11 cellular contexts compared by ENCODE assay signal in the genomic region with DNA sequence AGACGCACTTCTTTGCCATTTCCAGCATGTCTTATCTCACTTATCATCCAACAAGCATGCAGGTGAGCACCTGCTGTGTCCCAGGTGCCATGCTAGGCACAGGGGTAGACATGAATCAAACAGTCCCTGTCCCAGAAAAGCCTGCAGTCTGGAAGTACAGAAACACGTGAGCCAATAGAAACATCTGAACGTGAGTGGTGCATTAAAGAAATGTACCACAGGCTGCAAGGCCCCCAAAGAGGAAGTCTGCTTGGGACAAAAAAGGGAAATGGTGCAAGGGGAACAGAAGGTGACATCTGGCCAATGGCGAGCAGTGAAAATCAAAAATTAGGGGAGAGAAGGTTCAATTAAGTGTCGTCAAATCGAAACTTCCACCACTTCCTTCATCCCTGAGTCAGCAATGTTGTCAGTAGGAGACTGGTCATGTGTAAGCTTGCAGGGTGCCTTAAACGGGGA. TPM values are rescaled to one million over a fixed set of nuclear protein-coding genes. Genes with fewer than 3 reads are reported as not detected.
DNase-seq lines count a peak whose midpoint lies in the region; ATAC-seq, FAIRE-seq and TF ChIP-seq lines count a peak whose summit lies in the region.
"Had no signal": no experiment of that assay in that cellular context is flagged by ENCODE, and none has a peak within 500 bp of the region (broad histone marks: within the 10 kb centered on the region; RNA-seq: fewer than 3 reads in every experiment).

No MANE protein-coding gene starts in this region.

- intact Hi-C loops in GM12878 (cut with micrococcal nuclease; ENCODE audit: unreplicated experiment) (loop anchor here (1.0 to 2.0 kb wide), 5 partner anchors 96 to 468 kb away; no protein-coding TSS in a partner anchor), sigmoid colon (cut with DNase I) (loop anchor here (2.0 kb wide), 4 partner anchors 399 to 819 kb away; no protein-coding TSS in a partner anchor)

- H2AFZ ChIP-seq in GM12878 (ENCODE audit: control insufficient read depth, low read depth, low read length), result peak overlapping the region; percentile 51

- SMC1A ChIA-PET in GM12878 (lab: Charles Lee; ENCODE audit: uncharacterized antibody, unreplicated experiment), result interaction anchor here (0.6 to 5.1 kb wide), 16 partner anchors 9 to 626 kb away, joined by 3 to 25 read pairs (median 4); no protein-coding TSS in a partner anchor

- POLR2A ChIA-PET in GM12878 (lab: Charles Lee), result interaction anchor here (0.6 to 1.0 kb wide), 2 partner anchors 9 to 211 kb away, joined by 3 to 5 read pairs; no protein-coding TSS in a partner anchor

- WGBS in GM12878 (ENCODE audit: insufficient coverage, insufficient replicate concordance, low lambda C conversion rate, missing lambda C conversion rate), result 0% methylated on average over 7 of the region's 7 CpGs
- WGBS in sigmoid colon, 2 donors, result 28 to 40% methylated on average over 7 of the region's 7 CpGs

- peak overlapping the region; percentile 19; the same call in 1 of the 2 replicates for H3K4me3 ChIP-seq in GM12878
- H3K4me3 ChIP-seq in sigmoid colon, result no peak overlapping the region
- H3K4me3 ChIP-seq in MG63, result no peak overlapping the region
- H3K4me3 ChIP-seq: SK-N-MC had no signal

- no peaks in the 10 kb centered on the region for H3K9me3 ChIP-seq in GM12878 (replicated peaks; ENCODE audit: control insufficient read depth, insufficient read depth, low read length)
- no peaks in the 10 kb centered on the region for H3K9me3 ChIP-seq in sigmoid colon
- H3K9me3 ChIP-seq in MG63, result no peaks in the 10 kb centered on the region

- TF ChIP-seq POLR2A in GM12878 (IDR thresholded peaks at IDR 0.05; ENCODE audit: low read depth, low read length), result no peak
- no peak for TF ChIP-seq POLR2A in sigmoid colon (IDR thresholded peaks at IDR 0.05)

- H3K4me1 ChIP-seq in GM12878 (ENCODE audit: control insufficient read depth, insufficient read depth, low read length), result peaks cover 18% of the 10 kb centered on the region
- H3K4me1 ChIP-seq in sigmoid colon, result peaks cover 0 to 25% (median 16%) of the 10 kb centered on the region in 4 donors

- CTCF ChIA-PET in GM12878 (lab: Yijun Ruan, JAX), result interaction anchor here (0.6 to 5.6 kb wide), 28 partner anchors 9 to 862 kb away, joined by 3 to 61 read pairs (median 5); no protein-coding TSS in a partner anchor

- TF ChIP-seq RAD21 in GM12878 (IDR thresholded peaks at IDR 0.05; ENCODE audit: insufficient read depth, low read depth, low read length), result no peak

- RAD21 ChIA-PET in GM12878 (lab: Charles Lee; ENCODE audit: unreplicated experiment), result interaction anchor here (0.8 to 1.3 kb wide), 16 partner anchors 9 to 862 kb away, joined by 3 to 10 read pairs (median 3); no protein-coding TSS in a partner anchor

- no peak overlapping the region for H3K9ac ChIP-seq in GM12878 (ENCODE audit: control insufficient read depth, insufficient read depth, low read length)

- H3K27me3 ChIP-seq in GM12878 (replicated peaks in 1 of 2; ENCODE audit: control insufficient read depth in 2 of 2, insufficient read depth in 2 of 2, low read length in 1 of 2) (no peaks in the 10 kb centered on the region), sigmoid colon (no peaks in the 10 kb centered on the region), MG63 (no peaks in the 10 kb centered on the region)

- in situ Hi-C loops in GM12878 (cut with MboI), result no loop called here

- no peaks in the 10 kb centered on the region for H4K20me1 ChIP-seq in GM12878 (ENCODE audit: control insufficient read depth, insufficient read depth)

- H3K27ac ChIP-seq in GM12878 (ENCODE audit: control insufficient read depth, insufficient read depth) (peak overlapping the region; percentile 0), sigmoid colon (peak overlapping the region in 3 of 4 donors; percentile 22 to 68 (median 60))
- H3K27ac ChIP-seq: SK-N-MC had no signal

- TF ChIP-seq CTCF in GM12878 (IDR thresholded peaks at IDR 0.05 in 2 of 3, conservative IDR thresholded peaks at IDR 0.05 in 1 of 3; ENCODE audit: control insufficient read depth in 2 of 3, extremely low read depth in 1 of 3, insufficient read depth in 1 of 3, low read depth in 3 of 3, low read length in 3 of 3) (no peak), sigmoid colon (IDR thresholded peaks at IDR 0.05) (peak in 1 of 4 experiments; percentile 7)

- peak; percentile 75 for FAIRE-seq in GM12878 (lab: Jason Lieb, UNC)
- FAIRE-seq: H1 had no signal

- H3K79me2 ChIP-seq in GM12878 (ENCODE audit: control insufficient read depth, insufficient read depth, low read length), result no peaks in the 10 kb centered on the region

- DNase-seq in GM12878 (ENCODE audit: low read depth, low spot score) (peak; percentile 55), sigmoid colon (no peak), H4 (ENCODE audit: low spot score) (no peak), SHP77 (lab: John Stamatoyannopoulos, UW) (no peak), MG63 (no peak)
- no peak for DNase-seq in stimulated activated CD4-positive, alpha-beta T cell treated with anti-CD3 and anti-CD28 coated beads, Interleukin-2, amount 100 ng/mL, for 48 hours

- peak overlapping the region; percentile 3 for H3K4me2 ChIP-seq in GM12878 (ENCODE audit: control insufficient read depth, insufficient read depth)

- peak; percentile 40 for ATAC-seq in GM19452 (IDR thresholded peaks at IDR 0.05; ENCODE audit: unreplicated experiment)
- ATAC-seq in HG03469 (IDR thresholded peaks at IDR 0.05; ENCODE audit: unreplicated experiment), result peak; percentile 39
- peak; percentile 71 for ATAC-seq in GM12878

- 0 out of 4 replicates have a peak, but pooled peaks of 1 of the 2 experiments have one; percentile 13 for TF ChIP-seq EP300 in GM12878 (IDR thresholded peaks at IDR 0.05; ENCODE audit: borderline replicate concordance in 1 of 2, control insufficient read depth in 1 of 2, low read depth in 2 of 2, low read length in 2 of 2)
- TF ChIP-seq EP300 in sigmoid colon (IDR thresholded peaks at IDR 0.05), result no peak

- no peaks in the 10 kb centered on the region for H3K36me3 ChIP-seq in GM12878 (ENCODE audit: control insufficient read depth in 2 of 2, insufficient read depth in 2 of 2, low read length in 1 of 2)
- no peaks in the 10 kb centered on the region for H3K36me3 ChIP-seq in sigmoid colon
- no peaks in the 10 kb centered on the region for H3K36me3 ChIP-seq in MG63

- BruUV-seq in GM12878 (replicated peaks; lab: Mats Ljungman, UMichigan), result no TSS peak

TF ChIP-seq in GM12878, 131 proteins besides CTCF, POLR2A, EP300 and RAD21 (continues in another document):
- TF ChIP-seq, protein P1, sequence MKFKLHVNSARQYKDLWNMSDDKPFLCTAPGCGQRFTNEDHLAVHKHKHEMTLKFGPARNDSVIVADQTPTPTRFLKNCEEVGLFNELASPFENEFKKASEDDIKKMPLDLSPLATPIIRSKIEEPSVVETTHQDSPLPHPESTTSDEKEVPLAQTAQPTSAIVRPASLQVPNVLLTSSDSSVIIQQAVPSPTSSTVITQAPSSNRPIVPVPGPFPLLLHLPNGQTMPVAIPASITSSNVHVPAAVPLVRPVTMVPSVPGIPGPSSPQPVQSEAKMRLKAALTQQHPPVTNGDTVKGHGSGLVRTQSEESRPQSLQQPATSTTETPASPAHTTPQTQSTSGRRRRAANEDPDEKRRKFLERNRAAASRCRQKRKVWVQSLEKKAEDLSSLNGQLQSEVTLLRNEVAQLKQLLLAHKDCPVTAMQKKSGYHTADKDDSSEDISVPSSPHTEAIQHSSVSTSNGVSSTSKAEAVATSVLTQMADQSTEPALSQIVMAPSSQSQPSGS (IDR thresholded peaks at IDR 0.05; ENCODE audit: low read length), result no peak
- TF ChIP-seq FOS (IDR thresholded peaks at IDR 0.05; ENCODE audit: borderline replicate concordance, extremely low read depth, insufficient read length) (no peak), BCL11A (IDR thresholded peaks at IDR 0.05; ENCODE audit: low read depth, low read length) (no peak), IKZF2 (IDR thresholded peaks at IDR 0.05) (peak; percentile 70 to 76), IKZF1 (conservative IDR thresholded peaks at IDR 0.05) (peak; percentile 68), SREBF1 (IDR thresholded peaks at IDR 0.05; ENCODE audit: low read length) (no peak), MTA2 (IDR thresholded peaks at IDR 0.05; ENCODE audit: low read depth) (peak; percentile 56; the same call in 1 of the 2 replicates), BMI1 (IDR thresholded peaks at IDR 0.05; ENCODE audit: borderline replicate concordance) (0 out of 2 replicates have a peak, but pooled peaks have one; percentile 25), FOXM1 (IDR thresholded peaks at IDR 0.05; ENCODE audit: low read depth, low read length) (0 out of 2 replicates have a peak, but pooled peaks have one; percentile 0), EED (IDR thresholded peaks at IDR 0.05; ENCODE audit: low read depth) (peak; percentile 65), IRF4 (IDR thresholded peaks at IDR 0.05; ENCODE audit: low read depth, low read length) (peak; percentile 16; the same call in 1 of the 2 replicates), SPI1 (IDR thresholded peaks at IDR 0.05; ENCODE audit: borderline replicate concordance, insufficient read depth, low read depth, low read length) (peak; percentile 93), BHLHE40 (IDR thresholded peaks at IDR 0.05; ENCODE audit: borderline replicate concordance in 1 of 2, low read depth in 2 of 2, low read length in 1 of 2) (peak; percentile 77 to 81; a peak in 3 of 4 replicates), ASH2L (IDR thresholded peaks at IDR 0.05; ENCODE audit: borderline replicate concordance, low read depth) (no peak)

RNA-seq across cellular contexts. Expression of a gene that starts 17.6 kb away (rescaled TPM):
- not detected in 2 replicates for total RNA-seq in GM12878 (2013; cell fraction: nucleolus; rRNA removed)
- total RNA-seq in GM12878 (2014; rRNA removed) (not detected in 2 replicates), GM12878 (2014; rRNA removed; fragmentation: Illumina TruSeq; extraction: Trizol) (not detected in 2 replicates), GM12878 (2021) (not detected in 2 replicates), sigmoid colon (not detected)
- not detected for polyA plus RNA-seq in GM12878 (2011; ENCODE audit: low read depth)
- polyA plus RNA-seq in GM12878 (2011; rRNA removed) (not detected in 2 replicates), GM12878 (2014; fragmentation: Illumina TruSeq; extraction: Trizol) (not detected in 2 replicates), GM12878 (2014; fragmentation: Nextera tagmentation; extraction: Ambion mirVana) (not detected), GM12878 (2014; rRNA removed) (not detected in 2 replicates), GM12878 (2016; fragmentation: Nextera tagmentation; extraction: Ambion mirVana) (not detected), sigmoid colon (not detected)
- polyA plus RNA-seq in GM12878 (2011; cell fraction: cytosol; rRNA removed), result not detected in 2 replicates
- polyA plus RNA-seq in GM12878 (2011; cell fraction: nucleus; rRNA removed), result not detected in 2 replicates
- not detected in 2 replicates for polyA plus RNA-seq in GM12878 (2012)
- polyA minus RNA-seq in GM12878 (2011; rRNA and poly(A)+ RNA removed), result not detected in 2 replicates
- polyA minus RNA-seq in GM12878 (2011; cell fraction: cytosol; rRNA and poly(A)+ RNA removed), result not detected in 2 replicates
- not detected in 2 replicates for polyA minus RNA-seq in GM12878 (2011; cell fraction: nucleus; rRNA and poly(A)+ RNA removed)
- total RNA-seq in H4 (2014; rRNA removed; shearing (Covaris generic)), result not detected in 2 replicates
- total RNA-seq in MG63 (2014; rRNA removed; shearing (Covaris generic); ENCODE audit: low replicate concordance), result not detected in 2 replicates
- total RNA-seq: H1, kidney epithelial cell had no signal
- polyA plus RNA-seq: H1 had no signal
